ENCODE assay signal across 1 cellular context in genomic region chr7:105985250-105985649, GRCh38.
TF ChIP-seq lines count a peak whose summit lies in the region.

No MANE protein-coding gene starts in this region.

TF ChIP-seq in H1, 55 proteins besides CTCF, POLR2A, EP300 and RAD21:
- TF ChIP-seq CEBPB (IDR thresholded peaks at IDR 0.05; ENCODE audit: low read depth, low read length), result no peak
TF ChIP-seq in H1: peak in this region for 0.
